In genomic region chr4:41257257-41257900, GRCh38 we compare ENCODE assay signal across 9 cellular contexts. TPM values are rescaled to one million over a fixed set of nuclear protein-coding genes. Genes with fewer than 3 reads are reported as not detected.
DNase-seq lines count a peak whose midpoint lies in the region; ATAC-seq, FAIRE-seq and TF ChIP-seq lines count a peak whose summit lies in the region.
"Had no signal": no experiment of that assay in that cellular context is flagged by ENCODE, and none has a peak within 500 bp of the region (broad histone marks: within the 10 kb centered on the region; RNA-seq: fewer than 3 reads in every experiment).

No MANE protein-coding gene starts in this region.

- no peaks in the 10 kb centered on the region for H3K4me1 Mint-ChIP-seq in central memory CD8-positive, alpha-beta T cell

- H3K27me3 ChIP-seq in ACC112 (ENCODE audit: insufficient read depth, low read length) (no peaks in the 10 kb centered on the region), Panc1 (ENCODE audit: control insufficient read depth, insufficient read depth, low read length) (peaks cover 2% of the 10 kb centered on the region; the same call in 1 of the 2 replicates)

- H3K9me3 Mint-ChIP-seq in central memory CD8-positive, alpha-beta T cell = no peaks in the 10 kb centered on the region

- H3K9me3 ChIP-seq in Panc1 (ENCODE audit: control insufficient read depth, insufficient read depth, low read depth, low read length) (no peaks in the 10 kb centered on the region), kidney (ENCODE audit: control insufficient read depth in 1 of 2, low read length in 2 of 2) (no peaks in the 10 kb centered on the region)

- CTCF ChIA-PET in Panc1 (lab: Charles Lee) = no interaction called here

- H3K9ac ChIP-seq in kidney (ENCODE audit: low read length in 2 of 2) = no peak overlapping the region

- H3K4me3 ChIP-seq in ACC112 (ENCODE audit: low read depth, low read length) (peak overlapping the region; percentile 92), Panc1 (ENCODE audit: low read depth in 2 of 2, low read length in 2 of 2) (peak overlapping the region; percentile 27 to 39), kidney (ENCODE audit: low read length in 2 of 2) (peak overlapping the region; percentile 45 to 51)

- no peak overlapping the region for H2AFZ ChIP-seq in ACC112 (ENCODE audit: low read length, unreplicated experiment)

- no peak for TF ChIP-seq CTCF in Panc1 (IDR thresholded peaks at IDR 0.05)
- no peak for TF ChIP-seq CTCF in kidney (IDR thresholded peaks at IDR 0.05; ENCODE audit: borderline replicate concordance, extremely low read depth, insufficient read depth)

- FAIRE-seq in GM18507 (lab: Jason Lieb, UNC) = no peak
- FAIRE-seq in kidney (lab: Jason Lieb, UNC) = no peak

- peaks cover 54% of the 10 kb centered on the region for H3K27me3 Mint-ChIP-seq in central memory CD8-positive, alpha-beta T cell

- POLR2A ChIA-PET in Panc1 (lab: Charles Lee) = no interaction called here

- intact Hi-C loops in Panc1 (cut with micrococcal nuclease; ENCODE audit: unreplicated experiment) (no loop called here), kidney (cut with DNase I) (no loop called here)

- in situ Hi-C loops in Panc1 (cut with HindIII; ENCODE audit: low pct_unique_long_range_greater_than_20kb, low sequenced_read_pairs) = no loop called here

- H3K27ac ChIP-seq in ACC112 (ENCODE audit: low read depth, low read length) (peak overlapping the region; percentile 70), Panc1 (ENCODE audit: low read length) (no peak overlapping the region), kidney (ENCODE audit: low read depth in 2 of 2, low read length in 2 of 2) (no peak overlapping the region)

- no peak overlapping the region for H3K27ac Mint-ChIP-seq in central memory CD8-positive, alpha-beta T cell (ENCODE audit: low read depth)

- ATAC-seq in HG03378 (IDR thresholded peaks at IDR 0.05; ENCODE audit: unreplicated experiment) (peak; percentile 42), Panc1 (peak; percentile 56; the same call in 1 of the 2 replicates)
- ATAC-seq in central memory CD8-positive, alpha-beta T cell (replicated peaks; ENCODE audit: extremely low read depth, poor library complexity, severe bottlenecking) = no peak
- ATAC-seq: HCT116 had no signal

- H3K4me1 ChIP-seq in ACC112 (ENCODE audit: control insufficient read depth, insufficient read depth, low read length, unreplicated experiment) = peaks cover 32% of the 10 kb centered on the region
- no peaks in the 10 kb centered on the region for H3K4me1 ChIP-seq in Panc1 (ENCODE audit: control insufficient read depth, insufficient read depth, low read length)
- peaks cover 0 to 2% of the 10 kb centered on the region in 2 donors for H3K4me1 ChIP-seq in kidney (ENCODE audit: control insufficient read depth in 1 of 2, insufficient read depth in 1 of 2, low read depth in 1 of 2, low read length in 2 of 2)

- H3K36me3 ChIP-seq in ACC112 (ENCODE audit: insufficient read depth, low read length) = peaks cover 38% of the 10 kb centered on the region
- H3K36me3 ChIP-seq in Panc1 (ENCODE audit: control insufficient read depth, insufficient read depth, low read length) = no peaks in the 10 kb centered on the region
- H3K36me3 ChIP-seq in kidney (ENCODE audit: control insufficient read depth in 1 of 2, insufficient read depth in 2 of 2, low read length in 2 of 2) = no peaks in the 10 kb centered on the region

- DNase-seq in GM18507 (ENCODE audit: extremely low spot score, insufficient read length, low read depth) (peak; percentile 5), Panc1 (ENCODE audit: low read depth, low spot score) (no peak), kidney (peak; percentile 80), HT-29 (ENCODE audit: low spot score) (no peak)
- no peak for DNase-seq in central memory CD8-positive, alpha-beta T cell (ENCODE audit: low spot score in 2 of 2)
- DNase-seq in stimulated activated CD4-positive, alpha-beta T cell treated with anti-CD3 and anti-CD28 coated beads, Interleukin-15, amount 100 ng/mL, for 24 hours = peak; percentile 60

- BruUV-seq in Panc1 (replicated peaks; lab: Mats Ljungman, UMichigan) = no TSS peak

- peaks cover 40% of the 10 kb centered on the region for H3K79me2 ChIP-seq in ACC112 (ENCODE audit: control insufficient read depth, insufficient read depth, low read length, unreplicated experiment)

- peak overlapping the region; percentile 51 for H3K4me3 Mint-ChIP-seq in central memory CD8-positive, alpha-beta T cell

- no peaks in the 10 kb centered on the region for H3K36me3 Mint-ChIP-seq in central memory CD8-positive, alpha-beta T cell (ENCODE audit: insufficient read depth)

RNA-seq across cellular contexts. Expression of gene UCHL1, which starts 0.7 kb away (rescaled TPM):
- total RNA-seq in Panc1 (2021; ENCODE audit: unreplicated experiment) = 0.74 TPM
- 0.53 TPM for polyA plus RNA-seq in Panc1 (2012; ENCODE audit: insufficient read length)
- total RNA-seq in kidney = 35.8 TPM
- 353 TPM for polyA plus RNA-seq in kidney (ENCODE audit: insufficient read depth, low read depth, low replicate concordance)
- not detected in 2 replicates for total RNA-seq in HT-29 (2014; rRNA removed; shearing (Covaris generic))

RNA-seq across cellular contexts. Expression of gene APBB2, which starts 43.0 kb away (rescaled TPM):
- total RNA-seq in Panc1 (2021; ENCODE audit: unreplicated experiment) = 27.1 TPM
- polyA plus RNA-seq in Panc1 (2012; ENCODE audit: insufficient read length) = 23.7 TPM
- 65.6 TPM for total RNA-seq in kidney
- 13.4 TPM for polyA plus RNA-seq in kidney (ENCODE audit: insufficient read depth, low read depth, low replicate concordance)
- 14.4 and 18.5 TPM in 2 replicates for total RNA-seq in HT-29 (2014; rRNA removed; shearing (Covaris generic))

Comparison
In these comparisons a context has a peak if more than half of its experiments do, and no peak if none do; other contexts are left out.
1. H3K4me3 ChIP-seq: peak in every context shown above with its lines; median percentile 92 in ACC112; 48 in kidney; 33 in Panc1.
2. DNase-seq: peak in GM18507 (single experiment), kidney (single experiment) and stimulated activated CD4-positive, alpha-beta T cell treated with anti-CD3 and anti-CD28 coated beads, Interleukin-15, amount 100 ng/mL, for 24 hours (single experiment); none in Panc1 (single experiment), central memory CD8-positive, alpha-beta T cell (0 of 2) and HT-29 (single experiment).
3. RNA of gene UCHL1, which starts 0.7 kb away (total RNA-seq): 35.8 TPM in kidney (single experiment); 0.74 TPM in Panc1 (single experiment) and not detected in HT-29; every median in the first group is over 10 times any median in the second.